8 cellular contexts compared by ENCODE assay signal in genomic region chr14:55102141-55102547, GRCh38. TPM values are rescaled to one million over a fixed set of nuclear protein-coding genes. Genes with fewer than 3 reads are reported as not detected.
DNase-seq lines count a peak whose midpoint lies in the region; ATAC-seq and TF ChIP-seq lines count a peak whose summit lies in the region.

No MANE protein-coding gene starts in this region.

- peaks cover 17 to 30% of the 10 kb centered on the region in 2 donors for H3K4me1 ChIP-seq in ascending aorta

- peak overlapping the region; percentile 73 to 84 for H3K27ac ChIP-seq in ascending aorta

- no peaks in the 10 kb centered on the region for H3K9me3 ChIP-seq in ascending aorta

- DNase-seq in GM10266 (ENCODE audit: extremely low spot score) (peak; percentile 53), KG1 (lab: John Stamatoyannopoulos, UW) (peak; percentile 46), ascending aorta (ENCODE audit: low spot score in 2 of 2) (peak; percentile 53 to 86), hypothalamus (lab: John Stamatoyannopoulos, UW) (peak in 39 of 51 donors; percentile 1 to 85 (median 54)), sciatic nerve (ENCODE audit: low spot score) (peak; percentile 81), NCI-H82 treated with DMSO at 0.1 percent for 48 hours (lab: John Stamatoyannopoulos, UW; ENCODE audit: unreplicated experiment) (no peak)

- H3K4me3 ChIP-seq in ascending aorta: no peak overlapping the region

- no peak for TF ChIP-seq CTCF in GM10266 (IDR thresholded peaks at IDR 0.05; ENCODE audit: control insufficient read depth, insufficient read depth, low read depth, missing control alignments)
- no peak for TF ChIP-seq CTCF in ascending aorta (IDR thresholded peaks at IDR 0.05)

- TF ChIP-seq POLR2A in Raji (IDR thresholded peaks at IDR 0.05; ENCODE audit: insufficient read depth, low read depth, low read length): peak; percentile 53; the same call in 1 of the 2 replicates

- H3K36me3 ChIP-seq in ascending aorta: no peaks in the 10 kb centered on the region

- intact Hi-C loops in ascending aorta (cut with DNase I) (loop anchor here (2.0 to 5.0 kb wide), 2 partner anchors 29 to 50 kb away; partner anchors contain the start of gene MAPK1IP1L), sciatic nerve (cut with DNase I) (no loop called here)

- peak; percentile 64 for ATAC-seq in GM21825 (IDR thresholded peaks at IDR 0.05; ENCODE audit: unreplicated experiment)
- peak; percentile 87 for ATAC-seq in sciatic nerve

- H3K27me3 ChIP-seq in ascending aorta: no peaks in the 10 kb centered on the region

RNA-seq across cellular contexts. Expression of gene LGALS3, which starts 26.9 kb away (rescaled TPM):
- total RNA-seq in ascending aorta: 358 TPM
- total RNA-seq in sciatic nerve: 229 TPM

RNA-seq across cellular contexts. Expression of gene MAPK1IP1L, which starts 50.7 kb away (rescaled TPM):
- total RNA-seq in ascending aorta (51.8 TPM), sciatic nerve (91.1 TPM)
